ENCODE assay signal across 22 cellular contexts in the genomic region with DNA sequence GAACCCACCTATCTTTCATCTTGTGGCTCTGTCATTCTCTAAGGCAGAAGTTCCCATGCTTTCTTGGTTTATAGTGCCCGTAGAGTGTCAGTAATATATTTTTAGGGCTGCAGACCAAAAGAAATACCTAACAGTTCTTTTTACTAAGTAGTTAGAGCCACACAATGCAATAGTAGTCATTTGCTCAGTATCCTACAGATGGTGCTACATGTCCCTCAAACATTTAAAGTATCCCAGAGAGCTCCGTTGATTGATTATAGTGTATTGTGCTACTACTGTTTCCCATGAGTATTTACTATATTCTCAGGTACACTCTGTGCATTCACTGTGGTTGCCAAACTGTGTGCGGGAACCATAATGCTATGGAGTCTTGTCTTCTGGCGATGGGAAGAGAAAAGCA. TPM values are rescaled to one million over a fixed set of nuclear protein-coding genes. Genes with fewer than 3 reads are reported as not detected.
DNase-seq lines count a peak whose midpoint lies in the region; ATAC-seq, FAIRE-seq and TF ChIP-seq lines count a peak whose summit lies in the region.
"Had no signal": no experiment of that assay in that cellular context is flagged by ENCODE, and none has a peak within 500 bp of the region (broad histone marks: within the 10 kb centered on the region; RNA-seq: fewer than 3 reads in every experiment).

No MANE protein-coding gene starts in this region.

- H3K9me3 ChIP-seq in H1 (ENCODE audit: insufficient read depth in 2 of 2, low read depth in 1 of 2, low read length in 1 of 2) = no peaks in the 10 kb centered on the region
- H3K9me3 ChIP-seq in HAP-1 = no peaks in the 10 kb centered on the region
- H3K9me3 ChIP-seq: ovary, uterus had no signal

- TF ChIP-seq CTCF in C4-2B (conservative IDR thresholded peaks at IDR 0.05) = peak; percentile 4; the same call in 1 of the 2 replicates
- peak; percentile 33 for TF ChIP-seq CTCF in GM13977 (IDR thresholded peaks at IDR 0.05; ENCODE audit: extremely low read depth, insufficient read depth, missing control alignments)
- TF ChIP-seq CTCF in H1 (IDR thresholded peaks at IDR 0.05; ENCODE audit: control extremely low read depth in 1 of 3, insufficient read depth in 1 of 3, low read depth in 1 of 3, low read length in 3 of 3) = peak in 1 of 3 experiments; percentile 9; a peak in 1 of 4 replicates

- TF ChIP-seq EP300 in H1 (IDR thresholded peaks at IDR 0.05; ENCODE audit: borderline replicate concordance in 1 of 2, low read depth in 2 of 2, low read length in 2 of 2) = no peak

- H3K4me3 Mint-ChIP-seq in activated CD4-positive, alpha-beta memory T cell treated with anti-CD3 and anti-CD28 coated beads for 36 hours = no peak overlapping the region
- H3K4me3 Mint-ChIP-seq: CD4-positive, alpha-beta memory T cell; immature natural killer cell; naive B cell; T-cell had no signal

- no peak overlapping the region for H3K9ac ChIP-seq in H1 (replicated peaks in 1 of 4; ENCODE audit: extremely low read depth in 1 of 4, low read depth in 3 of 4, low read length in 3 of 4)

- H3K4me3 ChIP-seq in H1 (ENCODE audit: extremely low read depth in 1 of 4, insufficient read depth in 2 of 4, low read depth in 3 of 4, low read length in 4 of 4) (no peak overlapping the region), HAP-1 (no peak overlapping the region)
- H3K4me3 ChIP-seq: lung, ovary, uterus had no signal

- no peak overlapping the region for H2AK5ac ChIP-seq in H1 (ENCODE audit: low read depth, low read length)

- peak; percentile 41 to 58 for TF ChIP-seq RAD21 in H1 (IDR thresholded peaks at IDR 0.05 in 1 of 2, conservative IDR thresholded peaks at IDR 0.05 in 1 of 2; ENCODE audit: low read depth in 2 of 2, low read length in 2 of 2)

- H3K27ac ChIP-seq in C4-2B = no peak overlapping the region
- H3K27ac ChIP-seq in H1 (ENCODE audit: low read depth, low read length) = no peak overlapping the region
- H3K27ac ChIP-seq: ovary, uterus had no signal

- no peaks in the 10 kb centered on the region; the same call in 1 of the 2 replicates for H3K79me1 ChIP-seq in H1 (ENCODE audit: low read depth, low read length)

- no peaks in the 10 kb centered on the region for H3K79me2 ChIP-seq in H1 (ENCODE audit: control insufficient read depth in 1 of 2, insufficient read depth in 2 of 2, low read length in 2 of 2)

- intact Hi-C loops in activated CD4-positive, alpha-beta memory T cell treated with anti-CD3 and anti-CD28 coated beads for 36 hours (cut with micrococcal nuclease) = no loop called here

- H3K14ac ChIP-seq in H1 (ENCODE audit: insufficient read length) = no peak overlapping the region

- no peak for ATAC-seq in HG02678 (IDR thresholded peaks at IDR 0.05; ENCODE audit: unreplicated experiment)
- ATAC-seq: T-cell had no signal

- H4K91ac ChIP-seq in H1 (replicated peaks; ENCODE audit: insufficient read length, low read length) = no peak overlapping the region

- no peak overlapping the region for H4K5ac ChIP-seq in H1 (ENCODE audit: insufficient read length, low read depth, low read length)

- H2BK20ac ChIP-seq in H1 (ENCODE audit: low read length) = no peak overlapping the region

- no peak overlapping the region for H2BK120ac ChIP-seq in H1 (replicated peaks; ENCODE audit: low read depth, low read length)

- no peak overlapping the region for H3K18ac ChIP-seq in H1 (ENCODE audit: extremely low read depth, low read length)

- H3K27me3 ChIP-seq in H1 (replicated peaks in 1 of 4; ENCODE audit: control insufficient read depth in 3 of 4, extremely low read depth in 1 of 4, insufficient read depth in 3 of 4, low read length in 3 of 4) (peaks cover 0 to 3% (median 0%) of the 10 kb centered on the region in 4 experiments; a peak in 3 of 7 replicates), HAP-1 (ENCODE audit: low read depth) (no peaks in the 10 kb centered on the region)
- H3K27me3 ChIP-seq: ovary, uterus had no signal

- no peak overlapping the region for H3K4me2 ChIP-seq in H1 (ENCODE audit: insufficient read depth in 1 of 2, low read depth in 2 of 2, low read length in 2 of 2)

- no peak overlapping the region for H2BK12ac ChIP-seq in H1 (ENCODE audit: low read depth, low read length)

- H3K56ac ChIP-seq in H1 (replicated peaks; ENCODE audit: insufficient read length, low read depth, low read length) = no peak overlapping the region

- no peaks in the 10 kb centered on the region for H3K9me3 Mint-ChIP-seq in activated CD4-positive, alpha-beta memory T cell treated with anti-CD3 and anti-CD28 coated beads for 36 hours
- H3K9me3 Mint-ChIP-seq: immature natural killer cell, T-cell had no signal

- no peak overlapping the region for H2AFZ ChIP-seq in H1 (ENCODE audit: low read length)

- H2BK5ac ChIP-seq in H1 (ENCODE audit: low read depth, low read length) = no peak overlapping the region

- 80% methylated on average over 4 of the region's 4 CpGs; no CpG with 5 or more reads in 1 of the 2 experiments for WGBS in H1 (ENCODE audit: extremely low coverage in 1 of 2, insufficient coverage in 1 of 2, insufficient read length in 1 of 2, insufficient replicate concordance in 2 of 2, low coverage in 1 of 2, low lambda C conversion rate in 2 of 2, missing lambda C conversion rate in 1 of 2), 2 experiments

- no peak overlapping the region for H3K27ac Mint-ChIP-seq in activated CD4-positive, alpha-beta memory T cell treated with anti-CD3 and anti-CD28 coated beads for 36 hours
- H3K27ac Mint-ChIP-seq: CD4-positive, alpha-beta memory T cell; immature natural killer cell; T-cell had no signal

- POLR2A ChIA-PET in H1 (lab: Charles Lee; ENCODE audit: partially characterized antibody) = no interaction called here
- POLR2A ChIA-PET in activated CD4-positive, alpha-beta memory T cell treated with anti-CD3 and anti-CD28 coated beads for 36 hours (lab: Charles Lee) = no interaction called here

- no peak overlapping the region for H3K23ac ChIP-seq in H1 (ENCODE audit: insufficient read length)

- no peak for DNase-seq in GM13977 (ENCODE audit: low spot score)
- peak; percentile 33 for DNase-seq in NAMALWA (ENCODE audit: low spot score)
- no peak for DNase-seq in H1 (ENCODE audit: low read depth in 1 of 2, low spot score in 2 of 2)
- no peak for DNase-seq in HAP-1 (ENCODE audit: low spot score in 2 of 2)
- DNase-seq in putamen (ENCODE audit: low spot score) = no peak
- no peak for DNase-seq in activated CD4-positive, alpha-beta memory T cell treated with anti-CD3 and anti-CD28 coated beads for 36 hours
- DNase-seq: activated CD4-positive, alpha-beta T cell treated with anti-CD3 and anti-CD28 coated beads, Interleukin-2, amount 50 U/mL, for 4 hours; activated naive CD4-positive, alpha-beta T cell; CD4-positive, alpha-beta memory T cell; GOT3; head of caudate nucleus; immature natural killer cell; naive B cell; NCI-H1417; NCI-H526 treated with DMSO at 0.1 percent for 48 hours; ovary; stimulated activated CD4-positive, alpha-beta T cell treated with anti-CD3 and anti-CD28 coated beads, Interleukin-2, amount 100 ng/mL, for 48 hours; T-cell; uterus had no signal

- no peaks in the 10 kb centered on the region for H3K36me3 ChIP-seq in H1 (ENCODE audit: control insufficient read depth in 2 of 4, insufficient read depth in 4 of 4, low read length in 3 of 4)
- H3K36me3 ChIP-seq in HAP-1 (replicated peaks) = no peaks in the 10 kb centered on the region
- H3K36me3 ChIP-seq: ovary, uterus had no signal

- H3K23me2 ChIP-seq in H1 (ENCODE audit: low read depth, low read length) = peaks cover 7% of the 10 kb centered on the region; the same call in 1 of the 2 replicates

- CTCF ChIA-PET in H1 (lab: Charles Lee; ENCODE audit: partially characterized antibody) = interaction anchor here (0.7 to 3.4 kb wide), 16 partner anchors 10 to 334 kb away, joined by 3 to 31 read pairs (median 5); no protein-coding TSS in a partner anchor
- CTCF ChIA-PET in activated CD4-positive, alpha-beta memory T cell treated with anti-CD3 and anti-CD28 coated beads for 36 hours (lab: Charles Lee) = interaction anchor here (0.7 kb wide), 1 partner anchor 151 kb away, joined by 3 read pairs; no protein-coding TSS in a partner anchor

- H3K27me3 Mint-ChIP-seq in activated CD4-positive, alpha-beta memory T cell treated with anti-CD3 and anti-CD28 coated beads for 36 hours = peaks cover 9% of the 10 kb centered on the region

- H3K4ac ChIP-seq in H1 (replicated peaks; ENCODE audit: insufficient read length, low read depth, low read length) = no peak overlapping the region

- no peaks in the 10 kb centered on the region for H4K20me1 ChIP-seq in H1 (replicated peaks in 1 of 2; ENCODE audit: control insufficient read depth in 1 of 2, insufficient read depth in 2 of 2, low read length in 2 of 2)

- TF ChIP-seq POLR2A in H1 (IDR thresholded peaks at IDR 0.05; ENCODE audit: control extremely low read depth in 1 of 2, low read depth in 2 of 2, low read length in 2 of 2) = no peak

- H2BK15ac ChIP-seq in H1 (ENCODE audit: low read length) = no peak overlapping the region

- no peak for FAIRE-seq in H1 (lab: Jason Lieb, UNC)

- H3K36me3 Mint-ChIP-seq in activated CD4-positive, alpha-beta memory T cell treated with anti-CD3 and anti-CD28 coated beads for 36 hours = no peaks in the 10 kb centered on the region
- H3K36me3 Mint-ChIP-seq: CD4-positive, alpha-beta memory T cell; immature natural killer cell; naive B cell; T-cell had no signal

- H3K4me1 ChIP-seq in H1 (replicated peaks in 1 of 4; ENCODE audit: control insufficient read depth in 3 of 4, insufficient read depth in 4 of 4, low read length in 3 of 4) = peaks cover 0 to 3% (median 0%) of the 10 kb centered on the region in 4 experiments; a peak in 1 of 7 replicates
- H3K4me1 ChIP-seq in HAP-1 = no peaks in the 10 kb centered on the region
- H3K4me1 ChIP-seq: uterus had no signal

- in situ Hi-C loops in GM13977 (cut with MboI; ENCODE audit: low pct_unique_long_range_greater_than_20kb, low sequenced_read_pairs, unreplicated experiment) (no loop called here), HAP-1 (cut with MboI; ENCODE audit: low sequenced_read_pairs) (no loop called here)

- H4K8ac ChIP-seq in H1 (ENCODE audit: extremely low read depth, insufficient read depth, low read length) = no peak overlapping the region

- peaks cover 16% of the 10 kb centered on the region for H3K4me1 Mint-ChIP-seq in activated CD4-positive, alpha-beta memory T cell treated with anti-CD3 and anti-CD28 coated beads for 36 hours (ENCODE audit: low read depth)

TF ChIP-seq in H1, 55 proteins besides CTCF, POLR2A, EP300 and RAD21:
- TF ChIP-seq TAF1 (IDR thresholded peaks at IDR 0.05; ENCODE audit: low read depth, low read length) (no peak), POU5F1 (IDR thresholded peaks at IDR 0.05; ENCODE audit: low read depth, low read length) (no peak)
TF ChIP-seq in H1: peak in this region for 0.

RNA-seq across cellular contexts. Expression of a gene that starts 4.7 kb away (rescaled TPM):
- total RNA-seq in H1 (2021; fragmentation: NEBNext Ultra II Directional; extraction: Animal tissue kit (Norgen Biotek cat#: 25700)) = 9.9 and 12.3 TPM in 2 replicates
- 4.0 and 6.3 TPM in 2 replicates for polyA plus RNA-seq in H1 (2011; rRNA removed)
- polyA plus RNA-seq in H1 (2011; cell fraction: cytosol; rRNA removed) = 6.7 TPM
- 3.7 TPM for polyA plus RNA-seq in H1 (2011; cell fraction: nucleus; rRNA removed)
- polyA plus RNA-seq in H1 (2012, experiment 1 of 2) = 7.1 to 8.0 TPM (median 7.2 TPM) in 4 replicates
- polyA plus RNA-seq in H1 (2012, experiment 2 of 2) = 4.8 TPM
- 26.0 TPM for polyA plus RNA-seq in H1 (2013, experiment 1 of 2)
- 30.8 TPM for polyA plus RNA-seq in H1 (2013, experiment 2 of 2)
- 4.9 and 14.6 TPM in 2 replicates for polyA minus RNA-seq in H1 (2011; rRNA and poly(A)+ RNA removed)
- 7.6 TPM for polyA minus RNA-seq in H1 (2011; cell fraction: cytosol; rRNA and poly(A)+ RNA removed)
- 10.2 TPM for polyA minus RNA-seq in H1 (2011; cell fraction: nucleus; rRNA and poly(A)+ RNA removed)
- total RNA-seq in activated CD4-positive, alpha-beta memory T cell treated with anti-CD3 and anti-CD28 coated beads for 36 hours = not detected
